Comparison of ENCODE assay signal across 20 cellular contexts in genomic region chr16:23479138-23479537, GRCh38.
"Had no signal": no experiment of that assay in that cellular context is flagged by ENCODE, and none has a peak within 500 bp of the region (broad histone marks: within the 10 kb centered on the region; RNA-seq: fewer than 3 reads in every experiment).

No MANE protein-coding gene starts in this region.

- H3K9me3 Mint-ChIP-seq: activated CD4-positive, alpha-beta memory T cell treated with anti-CD3 and anti-CD28 coated beads, Interleukin-2, amount 10 ng/mL, durations not matched to agents 7 days and 5 days; activated naive CD8-positive, alpha-beta T cell treated with anti-CD3 and anti-CD28 coated beads, Interleukin-2, amount 10 ng/mL, durations not matched to agents 7 days and 5 days; brain; nephron; stimulated activated naive CD8-positive, alpha-beta T cell treated with anti-CD3 and anti-CD28 coated beads, Interleukin-15, Interleukin-2, amounts not matched to agents 100 ng/mL and 50 ng/mL, for 24 hours; WTC11 had no signal

- H3K27ac ChIP-seq: SK-N-MC, tibial nerve, uterus had no signal

- H3K9me3 ChIP-seq: tibial nerve, uterus had no signal

- H3K4me1 Mint-ChIP-seq: activated naive CD8-positive, alpha-beta T cell treated with anti-CD3 and anti-CD28 coated beads, Interleukin-2, amount 10 ng/mL, durations not matched to agents 7 days and 5 days; brain; nephron; WTC11 had no signal

- H3K4me1 ChIP-seq: tibial nerve, uterus had no signal

- H3K27me3 ChIP-seq: tibial nerve, uterus had no signal

- H3K36me3 ChIP-seq: uterus had no signal

- H3K4me3 Mint-ChIP-seq: activated CD4-positive, alpha-beta memory T cell treated with anti-CD3 and anti-CD28 coated beads, Interleukin-2, amount 10 ng/mL, durations not matched to agents 7 days and 5 days; activated CD8-positive, alpha-beta memory T cell treated with anti-CD3 and anti-CD28 coated beads, Interleukin-2, amount 10 ng/mL, durations not matched to agents 7 days and 5 days; activated naive CD8-positive, alpha-beta T cell treated with anti-CD3 and anti-CD28 coated beads, Interleukin-2, amount 10 ng/mL, durations not matched to agents 7 days and 5 days; brain; nephron; stimulated activated naive CD8-positive, alpha-beta T cell treated with anti-CD3 and anti-CD28 coated beads, Interleukin-15, Interleukin-2, amounts not matched to agents 100 ng/mL and 50 ng/mL, for 24 hours; WTC11 had no signal

- H3K27me3 Mint-ChIP-seq: activated CD4-positive, alpha-beta memory T cell treated with anti-CD3 and anti-CD28 coated beads, Interleukin-2, amount 10 ng/mL, durations not matched to agents 7 days and 5 days; activated CD8-positive, alpha-beta memory T cell treated with anti-CD3 and anti-CD28 coated beads, Interleukin-2, amount 10 ng/mL, durations not matched to agents 7 days and 5 days; activated naive CD8-positive, alpha-beta T cell treated with anti-CD3 and anti-CD28 coated beads, Interleukin-2, amount 10 ng/mL, durations not matched to agents 7 days and 5 days; brain; stimulated activated naive CD8-positive, alpha-beta T cell treated with anti-CD3 and anti-CD28 coated beads, Interleukin-15, Interleukin-2, amounts not matched to agents 100 ng/mL and 50 ng/mL, for 24 hours had no signal

- H3K4me3 ChIP-seq: SK-N-MC, tibial nerve, uterus had no signal

- DNase-seq: activated CD4-positive, alpha-beta memory T cell treated with anti-CD3 and anti-CD28 coated beads, Interleukin-2, amount 10 ng/mL, durations not matched to agents 7 days and 5 days; activated CD4-positive, alpha-beta T cell treated with anti-CD3 and anti-CD28 coated beads for 48 hours; activated CD8-positive, alpha-beta memory T cell treated with anti-CD3 and anti-CD28 coated beads, Interleukin-2, amount 10 ng/mL, durations not matched to agents 7 days and 5 days; activated effector memory CD4-positive, alpha-beta T cell treated with anti-CD3 and anti-CD28 coated beads, Interleukin-2, amount 50 U/mL, for 16 hours; activated naive CD8-positive, alpha-beta T cell treated with anti-CD3 and anti-CD28 coated beads, Interleukin-2, amount 10 ng/mL, durations not matched to agents 7 days and 5 days; anterior cingulate cortex; central memory CD4-positive, alpha-beta T cell; cortex of kidney; effector CD8-positive, alpha-beta T cell; nucleus accumbens; stimulated activated CD4-positive, alpha-beta T cell treated with anti-CD3 and anti-CD28 coated beads, Interleukin-12 subunit alpha, Interleukin-12 subunit beta, amount 100 ng/mL, for 4 hours; stimulated activated CD4-positive, alpha-beta T cell treated with anti-CD3 and anti-CD28 coated beads, Interleukin-1b, Interleukin-23, amount 100 ng/mL, for 48 hours; stimulated activated CD8-positive, alpha-beta memory T cell treated with anti-CD3 and anti-CD28 coated beads, Interleukin-4, amount 100 ng/mL, for 48 hours; uterus had no signal

- ATAC-seq: activated CD8-positive, alpha-beta memory T cell treated with anti-CD3 and anti-CD28 coated beads, Interleukin-2, amount 10 ng/mL, durations not matched to agents 7 days and 5 days; WTC11 had no signal

- H3K27ac Mint-ChIP-seq: activated CD4-positive, alpha-beta memory T cell treated with anti-CD3 and anti-CD28 coated beads, Interleukin-2, amount 10 ng/mL, durations not matched to agents 7 days and 5 days; activated CD8-positive, alpha-beta memory T cell treated with anti-CD3 and anti-CD28 coated beads, Interleukin-2, amount 10 ng/mL, durations not matched to agents 7 days and 5 days; activated naive CD8-positive, alpha-beta T cell treated with anti-CD3 and anti-CD28 coated beads, Interleukin-2, amount 10 ng/mL, durations not matched to agents 7 days and 5 days; nephron; stimulated activated naive CD8-positive, alpha-beta T cell treated with anti-CD3 and anti-CD28 coated beads, Interleukin-15, Interleukin-2, amounts not matched to agents 100 ng/mL and 50 ng/mL, for 24 hours; WTC11 had no signal
